Comparison of ENCODE assay signal across 8 cellular contexts in the genomic region with DNA sequence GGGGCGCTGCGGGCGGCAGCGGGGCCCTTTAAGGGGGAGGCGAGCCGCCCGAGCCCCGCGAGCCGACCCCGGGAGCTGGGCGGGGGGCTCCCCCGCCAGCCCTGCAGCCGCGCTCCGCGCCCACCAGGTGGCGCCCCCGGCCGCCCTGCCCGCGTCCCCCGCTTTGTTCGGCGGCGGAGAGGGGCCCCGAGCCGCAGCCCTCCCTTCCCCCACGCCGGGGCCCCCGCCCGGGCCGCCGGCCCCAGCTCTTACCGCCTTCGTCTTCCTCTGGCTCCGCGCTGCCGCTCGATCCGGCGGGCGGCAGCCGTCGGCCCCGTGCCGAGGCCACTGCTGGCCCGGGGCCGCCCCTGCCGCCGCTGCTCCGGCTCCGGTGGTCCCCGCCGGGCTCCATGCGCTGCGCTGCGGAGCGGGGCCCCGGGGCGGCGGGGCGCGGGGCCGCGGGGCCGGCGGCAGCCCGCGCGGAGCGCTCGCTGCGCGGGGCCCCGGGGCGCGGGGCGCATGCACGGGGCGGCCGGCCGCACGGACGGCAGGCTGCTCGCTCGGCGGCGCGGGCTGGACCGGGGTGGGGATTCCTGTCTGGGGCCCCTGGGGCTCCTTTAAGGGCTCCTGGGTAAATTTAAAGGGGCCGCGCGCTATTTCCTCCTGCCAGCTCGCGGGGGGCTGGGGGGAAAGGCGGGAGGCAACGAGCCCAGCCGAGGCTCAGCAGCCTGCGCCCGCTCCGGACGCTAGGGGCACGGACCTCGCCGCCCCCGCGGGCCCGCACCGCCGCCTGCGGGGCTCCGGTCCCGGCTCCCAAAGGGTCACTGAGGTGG. TPM values are rescaled to one million over a fixed set of nuclear protein-coding genes. Genes with fewer than 3 reads are reported as not detected.
DNase-seq lines count a peak whose midpoint lies in the region; ATAC-seq and TF ChIP-seq lines count a peak whose summit lies in the region.

A gene (minus strand): TSS at position 544 of the 812 bp plus-strand sequence. CDS start 153 bp downstream, at position 391.

- H3K9me2 ChIP-seq in HCT116 (ENCODE audit: insufficient read depth), result no peaks in the 10 kb centered on the region

- H3K9ac ChIP-seq in HCT116 (ENCODE audit: low read length), result peak within 1 kb of the TSS; percentile 72

- POLR2A ChIA-PET in HCT116 (lab: Charles Lee), result no interaction called here

- TF ChIP-seq CTCF in HCT116 (IDR thresholded peaks at IDR 0.05 in 2 of 3, conservative IDR thresholded peaks at IDR 0.05 in 1 of 3; ENCODE audit: borderline replicate concordance in 1 of 3, insufficient read depth in 1 of 3, low read depth in 2 of 3, low read length in 2 of 3) (peak in 1 of 3 experiments; percentile 43; a peak in 4 of 6 replicates), choroid plexus epithelial cell (conservative IDR thresholded peaks at IDR 0.05; ENCODE audit: low read depth, low read length) (peak; percentile 33)

- RAD21 ChIA-PET in HCT116 (lab: Charles Lee; ENCODE audit: low non-redundant PET in 1 of 2, low total read pairs in 2 of 2, uncharacterized antibody in 2 of 2, unreplicated experiment in 2 of 2), result interaction anchor here (0.6 to 1.1 kb wide), 2 partner anchors 46 to 76 kb away, joined by 3 read pairs; no protein-coding TSS in a partner anchor

- in situ Hi-C loops in G401 (cut with HindIII; ENCODE audit: low sequenced_read_pairs), result no loop called here

- CTCF ChIA-PET in HCT116 (lab: Charles Lee), result interaction anchor here (0.6 to 2.7 kb wide), 7 partner anchors 10 to 177 kb away, joined by 3 to 20 read pairs (median 3); no protein-coding TSS in a partner anchor

- H3K27ac ChIP-seq in HCT116 (ENCODE audit: low read depth, low read length), result peak within 1 kb of the TSS; percentile 90

- no peaks in the 10 kb centered on the region for H3K9me3 ChIP-seq in HCT116 (ENCODE audit: control insufficient read depth in 1 of 2, insufficient read depth in 1 of 2, low read depth in 1 of 2, low read length in 2 of 2)

- DNase-seq in G401 (ENCODE audit: low spot score) (peak; percentile 67), HCT116 (ENCODE audit: low read depth, low spot score) (no peak), NCI-H1930 (lab: John Stamatoyannopoulos, UW) (peak; percentile 64), choroid plexus epithelial cell (ENCODE audit: low read depth) (peak; percentile 62), left colon (peak; percentile 66 to 74), foreskin melanocyte (no peak)
- peak; percentile 72 for DNase-seq in activated CD4-positive, CD25-positive, alpha-beta regulatory T cell treated with anti-CD3 and anti-CD28 coated beads, Interleukin-2, amount 50 U/mL, for 72 hours
- DNase-seq in stimulated activated CD4-positive, alpha-beta T cell treated with anti-CD3 and anti-CD28 coated beads, Interleukin-2, amount 100 ng/mL, for 48 hours, result peak; percentile 50 to 64

- peak; percentile 74 for ATAC-seq in HCT116
- peak; percentile 22 for ATAC-seq in left colon

- no TSS peak for BruUV-seq in HCT116 (replicated peaks; lab: Mats Ljungman, UMichigan)

- H4K20me1 ChIP-seq in HCT116 (ENCODE audit: insufficient read depth), result peaks cover 9% of the 10 kb centered on the region; the same call in 1 of the 2 replicates

- H3K4me3 ChIP-seq in HCT116 (replicated peaks in 1 of 2; ENCODE audit: low read depth in 1 of 2, low read length in 2 of 2), result peak within 1 kb of the TSS; percentile 78 to 88
- peak within 1 kb of the TSS; percentile 65 for H3K4me3 ChIP-seq in choroid plexus epithelial cell (ENCODE audit: low read depth, low read length)

- peaks cover 14 to 29% of the 10 kb centered on the region in 2 experiments for H3K4me1 ChIP-seq in HCT116 (ENCODE audit: control insufficient read depth in 1 of 2, insufficient read depth in 2 of 2, low read length in 2 of 2)

- peak; percentile 58 for TF ChIP-seq RAD21 in HCT116 (IDR thresholded peaks at IDR 0.05; ENCODE audit: low read depth)

- no peak within 1 kb of the TSS for H2AFZ ChIP-seq in HCT116 (ENCODE audit: low read depth, low read length, poor library complexity, severe bottlenecking)

- no peaks in the 10 kb centered on the region for H3K27me3 ChIP-seq in HCT116 (ENCODE audit: insufficient read depth, low read length)

- peaks cover 21% of the 10 kb centered on the region for H3K79me2 ChIP-seq in HCT116 (ENCODE audit: insufficient read depth, low read length)

- peaks cover 0 to 4% of the 10 kb centered on the region in 2 experiments; a peak in 1 of 4 replicates for H3K36me3 ChIP-seq in HCT116 (ENCODE audit: control insufficient read depth in 1 of 2, insufficient read depth in 2 of 2, low read length in 2 of 2)

- peak within 1 kb of the TSS; percentile 97 for H3K4me2 ChIP-seq in HCT116 (ENCODE audit: low read length)

- TF ChIP-seq POLR2A in HCT116 (IDR thresholded peaks at IDR 0.05; ENCODE audit: borderline replicate concordance, extremely low read depth, insufficient read depth, insufficient read length), result no peak

- intact Hi-C loops in HCT116 (cut with micrococcal nuclease) (loop anchor here (2.0 to 5.0 kb wide), 2 partner anchors 68 to 379 kb away; no protein-coding TSS in a partner anchor), left colon (cut with DNase I, micrococcal nuclease) (no loop called here)

TF ChIP-seq in HCT116, 20 proteins besides CTCF, POLR2A, EP300 and RAD21:
- peak; percentile 44; the same call in 1 of the 2 replicates for TF ChIP-seq ZFX (IDR thresholded peaks at IDR 0.05)
- TF ChIP-seq, protein P1, sequence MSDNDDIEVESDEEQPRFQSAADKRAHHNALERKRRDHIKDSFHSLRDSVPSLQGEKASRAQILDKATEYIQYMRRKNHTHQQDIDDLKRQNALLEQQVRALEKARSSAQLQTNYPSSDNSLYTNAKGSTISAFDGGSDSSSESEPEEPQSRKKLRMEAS (IDR thresholded peaks at IDR 0.05), result peak; percentile 44; the same call in 1 of the 2 replicates
- TF ChIP-seq YY1 (IDR thresholded peaks at IDR 0.05; ENCODE audit: extremely low read depth, insufficient replicate concordance, low read depth, low read length), result peak; percentile 36
- no peak for TF ChIP-seq SRF (IDR thresholded peaks at IDR 0.05; ENCODE audit: low read depth)
- peak; percentile 13 for TF ChIP-seq TCF7L2 (IDR thresholded peaks at IDR 0.05; ENCODE audit: borderline replicate concordance, extremely low read depth, insufficient read depth, insufficient read length)

RNA-seq across cellular contexts. Expression of the gene that starts here (rescaled TPM):
- total RNA-seq in G401 (2014; rRNA removed; shearing (Covaris generic)), result 41.1 and 42.6 TPM in 2 replicates
- total RNA-seq in HCT116 (2021; ENCODE audit: unreplicated experiment) (14.7 TPM), left colon (1 to 10 TPM; 4.5 to 7.5 TPM)
- 6.3 and 7.2 TPM in 2 replicates for polyA plus RNA-seq in HCT116 (2012)

Comparison
In these comparisons a context has a peak if more than half of its experiments do, and no peak if none do; other contexts are left out.
1. DNase-seq: peak in G401 (single experiment), NCI-H1930 (2 of 2), activated CD4-positive, CD25-positive, alpha-beta regulatory T cell treated with anti-CD3 and anti-CD28 coated beads, Interleukin-2, amount 50 U/mL, for 72 hours (single experiment), choroid plexus epithelial cell (single experiment), left colon (2 of 2) and stimulated activated CD4-positive, alpha-beta T cell treated with anti-CD3 and anti-CD28 coated beads, Interleukin-2, amount 100 ng/mL, for 48 hours (2 of 2); none in HCT116 (single experiment) and foreskin melanocyte (single experiment).